In the genomic region with DNA sequence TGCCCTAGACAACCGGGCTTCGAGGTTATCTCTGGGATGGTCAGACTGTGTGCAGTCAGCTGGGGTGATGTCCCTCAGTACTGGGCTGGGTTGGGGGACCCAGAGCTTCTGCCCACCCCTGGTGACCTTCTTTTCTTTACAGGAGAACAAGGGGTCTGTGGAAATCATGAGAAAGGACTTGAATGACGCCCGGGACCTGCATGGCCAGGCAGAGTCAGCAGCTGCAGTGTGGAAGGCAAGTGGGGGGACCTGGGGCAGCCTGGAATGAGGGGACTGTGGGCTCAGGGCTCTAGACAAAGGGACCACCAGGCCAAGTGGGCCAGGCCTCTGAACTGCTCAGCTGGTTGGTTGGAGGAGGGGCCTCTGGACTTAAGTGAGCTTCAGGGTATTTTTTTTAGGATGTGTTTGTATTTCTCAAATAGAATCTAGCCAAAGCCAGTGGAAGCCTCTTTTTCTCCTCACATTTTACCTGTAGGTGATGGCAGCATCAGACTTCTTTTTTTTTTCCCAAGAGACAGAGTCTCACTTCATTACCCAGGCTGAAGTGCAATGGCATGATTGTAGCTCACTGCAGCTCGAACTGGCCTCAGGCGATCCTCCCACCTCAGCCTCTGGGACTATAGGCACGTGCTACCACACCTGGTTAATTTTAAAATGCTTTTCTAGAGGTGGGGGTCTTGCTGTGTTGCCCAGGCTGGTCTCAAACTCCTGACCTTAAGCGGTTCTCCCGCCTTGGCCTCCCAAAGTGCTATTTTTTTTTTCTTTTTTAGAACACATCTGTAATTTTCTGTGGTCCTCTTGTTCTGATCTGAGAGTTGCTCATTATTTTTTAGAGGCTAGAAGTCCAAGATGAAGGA, we compare ENCODE assay signal across 8 cellular contexts. TPM values are rescaled to one million over a fixed set of nuclear protein-coding genes. Genes with fewer than 3 reads are reported as not detected.
DNase-seq lines count a peak whose midpoint lies in the region; ATAC-seq and TF ChIP-seq lines count a peak whose summit lies in the region.

No MANE protein-coding gene starts in this region.

- H3K4me3 ChIP-seq in WI38 (ENCODE audit: low read depth, low read length) (peak overlapping the region; percentile 82), fibroblast of pulmonary artery (replicated peaks; ENCODE audit: low read depth, low read length) (peak overlapping the region; percentile 88)

- no peaks in the 10 kb centered on the region for H3K27me3 Mint-ChIP-seq in activated T-cell treated with anti-CD3 and anti-CD28 coated beads, Interleukin-2, amount 50 U/mL, for 4 hours (ENCODE audit: low read depth)
- no peaks in the 10 kb centered on the region for H3K27me3 Mint-ChIP-seq in stimulated activated naive B cell treated with anti-CD40 and anti-IgM and Interleukin-4, amounts not matched to agents 10 μg/mL and 1 μg/mL and 100 μg/mL, for 72 hours

- TF ChIP-seq CTCF in WI38 (IDR thresholded peaks at IDR 0.05; ENCODE audit: low read depth, low read length) (no peak), fibroblast of pulmonary artery (IDR thresholded peaks at IDR 0.05; ENCODE audit: low read length, missing control alignments) (no peak)

- peaks cover 30% of the 10 kb centered on the region for H3K4me1 Mint-ChIP-seq in activated T-cell treated with anti-CD3 and anti-CD28 coated beads, Interleukin-2, amount 50 U/mL, for 4 hours (ENCODE audit: low read depth)
- H3K4me1 Mint-ChIP-seq in stimulated activated naive B cell treated with anti-CD40 and anti-IgM and Interleukin-4, amounts not matched to agents 10 μg/mL and 1 μg/mL and 100 μg/mL, for 72 hours: peaks cover 28 to 36% of the 10 kb centered on the region in 2 donors

- H3K4me3 Mint-ChIP-seq in activated T-cell treated with anti-CD3 and anti-CD28 coated beads, Interleukin-2, amount 50 U/mL, for 4 hours: peak overlapping the region; percentile 87
- peak overlapping the region; percentile 89 to 92 for H3K4me3 Mint-ChIP-seq in stimulated activated naive B cell treated with anti-CD40 and anti-IgM and Interleukin-4, amounts not matched to agents 10 μg/mL and 1 μg/mL and 100 μg/mL, for 72 hours

- H3K9me3 Mint-ChIP-seq in activated T-cell treated with anti-CD3 and anti-CD28 coated beads, Interleukin-2, amount 50 U/mL, for 4 hours: no peaks in the 10 kb centered on the region
- H3K9me3 Mint-ChIP-seq in stimulated activated naive B cell treated with anti-CD40 and anti-IgM and Interleukin-4, amounts not matched to agents 10 μg/mL and 1 μg/mL and 100 μg/mL, for 72 hours: no peaks in the 10 kb centered on the region

- no peak for ATAC-seq in activated T-cell treated with anti-CD3 and anti-CD28 coated beads, Interleukin-2, amount 50 U/mL, for 4 hours
- ATAC-seq in stimulated activated naive B cell treated with anti-CD40 and anti-IgM and Interleukin-4, amounts not matched to agents 10 μg/mL and 1 μg/mL and 100 μg/mL, for 72 hours (replicated peaks): no peak
- ATAC-seq in GM21529 (IDR thresholded peaks at IDR 0.05; ENCODE audit: unreplicated experiment): no peak

- DNase-seq in activated T-cell treated with anti-CD3 and anti-CD28 coated beads, Interleukin-2, amount 50 U/mL, for 4 hours: no peak
- no peak for DNase-seq in activated T-cell treated with anti-CD3 and anti-CD28 coated beads, Interleukin-2, amount 50 U/mL, for 48 hours
- DNase-seq in fibroblast of pulmonary artery (ENCODE audit: low read depth) (no peak), superior temporal gyrus (ENCODE audit: extremely low spot score) (no peak), CD1c-positive myeloid dendritic cell (ENCODE audit: extremely low spot score) (no peak)
- DNase-seq in stimulated activated naive B cell treated with anti-CD40 and anti-IgM and Interleukin-4, amounts not matched to agents 10 μg/mL and 1 μg/mL and 100 μg/mL, for 72 hours: no peak

- H3K36me3 Mint-ChIP-seq in activated T-cell treated with anti-CD3 and anti-CD28 coated beads, Interleukin-2, amount 50 U/mL, for 4 hours (ENCODE audit: insufficient read depth): peaks cover 18% of the 10 kb centered on the region
- peaks cover 26 to 40% of the 10 kb centered on the region in 2 donors for H3K36me3 Mint-ChIP-seq in stimulated activated naive B cell treated with anti-CD40 and anti-IgM and Interleukin-4, amounts not matched to agents 10 μg/mL and 1 μg/mL and 100 μg/mL, for 72 hours

- peak overlapping the region; percentile 86 for H3K27ac Mint-ChIP-seq in stimulated activated naive B cell treated with anti-CD40 and anti-IgM and Interleukin-4, amounts not matched to agents 10 μg/mL and 1 μg/mL and 100 μg/mL, for 72 hours

RNA-seq across cellular contexts. Expression of a gene that starts 1.9 kb away (rescaled TPM):
- 100 to 1,000 TPM in 2 of 3 donors, 10 to 100 TPM in 1; 99.6 to 108 (median 106) TPM for total RNA-seq in activated T-cell treated with anti-CD3 and anti-CD28 coated beads, Interleukin-2, amount 50 U/mL, for 4 hours
